ENCODE assay signal across 1 cellular context in the genomic region with DNA sequence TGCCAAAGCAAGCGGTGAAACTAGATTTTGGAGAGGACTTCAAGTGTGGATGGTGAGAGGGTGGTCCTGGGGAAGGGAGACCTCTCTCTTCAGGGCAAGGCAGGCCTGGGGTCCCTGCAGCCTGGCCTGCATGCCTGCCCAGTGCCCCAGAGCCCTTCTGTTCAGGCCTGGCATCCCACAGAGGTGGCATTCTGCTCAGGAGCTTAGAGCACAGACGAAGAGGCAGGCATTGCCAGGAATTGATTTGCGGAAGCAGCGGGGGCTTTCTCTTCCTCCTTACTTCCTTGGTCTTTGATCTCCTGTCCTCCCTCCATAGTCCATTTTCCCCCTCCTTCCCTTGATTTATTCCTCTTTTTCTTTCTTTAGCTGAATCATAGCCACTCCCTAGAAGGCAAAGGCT.
TF ChIP-seq lines count a peak whose summit lies in the region.

No MANE protein-coding gene starts in this region.

TF ChIP-seq in GM23338, 12 proteins besides CTCF, POLR2A, EP300 and RAD21 (continued from another document):
- TF ChIP-seq, protein P1, sequence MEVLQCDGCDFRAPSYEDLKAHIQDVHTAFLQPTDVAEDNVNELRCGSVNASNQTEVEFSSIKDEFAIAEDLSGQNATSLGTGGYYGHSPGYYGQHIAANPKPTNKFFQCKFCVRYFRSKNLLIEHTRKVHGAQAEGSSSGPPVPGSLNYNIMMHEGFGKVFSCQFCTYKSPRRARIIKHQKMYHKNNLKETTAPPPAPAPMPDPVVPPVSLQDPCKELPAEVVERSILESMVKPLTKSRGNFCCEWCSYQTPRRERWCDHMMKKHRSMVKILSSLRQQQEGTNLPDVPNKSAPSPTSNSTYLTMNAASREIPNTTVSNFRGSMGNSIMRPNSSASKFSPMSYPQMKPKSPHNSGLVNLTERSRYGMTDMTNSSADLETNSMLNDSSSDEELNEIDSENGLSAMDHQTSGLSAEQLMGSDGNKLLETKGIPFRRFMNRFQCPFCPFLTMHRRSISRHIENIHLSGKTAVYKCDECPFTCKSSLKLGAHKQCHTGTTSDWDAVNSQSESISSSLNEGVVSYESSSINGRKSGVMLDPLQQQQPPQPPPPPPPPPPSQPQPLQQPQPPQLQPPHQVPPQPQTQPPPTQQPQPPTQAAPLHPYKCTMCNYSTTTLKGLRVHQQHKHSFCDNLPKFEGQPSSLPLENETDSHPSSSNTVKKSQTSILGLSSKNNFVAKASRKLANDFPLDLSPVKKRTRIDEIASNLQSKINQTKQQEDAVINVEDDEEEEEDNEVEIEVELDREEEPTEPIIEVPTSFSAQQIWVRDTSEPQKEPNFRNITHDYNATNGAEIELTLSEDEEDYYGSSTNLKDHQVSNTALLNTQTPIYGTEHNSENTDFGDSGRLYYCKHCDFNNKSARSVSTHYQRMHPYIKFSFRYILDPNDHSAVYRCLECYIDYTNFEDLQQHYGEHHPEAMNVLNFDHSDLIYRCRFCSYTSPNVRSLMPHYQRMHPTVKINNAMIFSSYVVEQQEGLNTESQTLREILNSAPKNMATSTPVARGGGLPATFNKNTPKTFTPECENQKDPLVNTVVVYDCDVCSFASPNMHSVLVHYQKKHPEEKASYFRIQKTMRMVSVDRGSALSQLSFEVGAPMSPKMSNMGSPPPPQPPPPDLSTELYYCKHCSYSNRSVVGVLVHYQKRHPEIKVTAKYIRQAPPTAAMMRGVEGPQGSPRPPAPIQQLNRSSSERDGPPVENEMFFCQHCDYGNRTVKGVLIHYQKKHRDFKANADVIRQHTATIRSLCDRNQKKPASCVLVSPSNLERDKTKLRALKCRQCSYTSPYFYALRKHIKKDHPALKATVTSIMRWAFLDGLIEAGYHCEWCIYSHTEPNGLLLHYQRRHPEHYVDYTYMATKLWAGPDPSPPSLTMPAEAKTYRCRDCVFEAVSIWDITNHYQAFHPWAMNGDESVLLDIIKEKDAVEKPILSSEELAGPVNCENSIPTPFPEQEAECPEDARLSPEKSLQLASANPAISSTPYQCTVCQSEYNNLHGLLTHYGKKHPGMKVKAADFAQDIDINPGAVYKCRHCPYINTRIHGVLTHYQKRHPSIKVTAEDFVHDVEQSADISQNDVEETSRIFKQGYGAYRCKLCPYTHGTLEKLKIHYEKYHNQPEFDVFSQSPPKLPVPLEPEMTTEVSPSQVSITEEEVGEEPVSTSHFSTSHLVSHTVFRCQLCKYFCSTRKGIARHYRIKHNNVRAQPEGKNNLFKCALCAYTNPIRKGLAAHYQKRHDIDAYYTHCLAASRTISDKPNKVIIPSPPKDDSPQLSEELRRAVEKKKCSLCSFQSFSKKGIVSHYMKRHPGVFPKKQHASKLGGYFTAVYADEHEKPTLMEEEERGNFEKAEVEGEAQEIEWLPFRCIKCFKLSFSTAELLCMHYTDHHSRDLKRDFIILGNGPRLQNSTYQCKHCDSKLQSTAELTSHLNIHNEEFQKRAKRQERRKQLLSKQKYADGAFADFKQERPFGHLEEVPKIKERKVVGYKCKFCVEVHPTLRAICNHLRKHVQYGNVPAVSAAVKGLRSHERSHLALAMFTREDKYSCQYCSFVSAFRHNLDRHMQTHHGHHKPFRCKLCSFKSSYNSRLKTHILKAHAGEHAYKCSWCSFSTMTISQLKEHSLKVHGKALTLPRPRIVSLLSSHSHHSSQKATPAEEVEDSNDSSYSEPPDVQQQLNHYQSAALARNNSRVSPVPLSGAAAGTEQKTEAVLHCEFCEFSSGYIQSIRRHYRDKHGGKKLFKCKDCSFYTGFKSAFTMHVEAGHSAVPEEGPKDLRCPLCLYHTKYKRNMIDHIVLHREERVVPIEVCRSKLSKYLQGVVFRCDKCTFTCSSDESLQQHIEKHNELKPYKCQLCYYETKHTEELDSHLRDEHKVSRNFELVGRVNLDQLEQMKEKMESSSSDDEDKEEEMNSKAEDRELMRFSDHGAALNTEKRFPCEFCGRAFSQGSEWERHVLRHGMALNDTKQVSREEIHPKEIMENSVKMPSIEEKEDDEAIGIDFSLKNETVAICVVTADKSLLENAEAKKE (CRISPR knock-in tag; IDR thresholded peaks at IDR 0.05) = no peak
- TF ChIP-seq EZH2phosphoT487 (IDR thresholded peaks at IDR 0.05; ENCODE audit: unreplicated experiment) = no peak
- no peak for TF ChIP-seq STAT1 (IDR thresholded peaks at IDR 0.05; ENCODE audit: unreplicated experiment)
- no peak for TF ChIP-seq NANOG (IDR thresholded peaks at IDR 0.05; ENCODE audit: borderline replicate concordance)
- no peak for TF ChIP-seq ETS1 (IDR thresholded peaks at IDR 0.05)
- TF ChIP-seq POLR2AphosphoS5 (IDR thresholded peaks at IDR 0.05; ENCODE audit: low read depth) = no peak
- no peak for TF ChIP-seq ZNF331 (CRISPR knock-in tag; IDR thresholded peaks at IDR 0.05; ENCODE audit: low read depth)
